In genomic region chr12:24073170-24073810, GRCh38 we compare ENCODE assay signal across 7 cellular contexts.
"Had no signal": no experiment of that assay in that cellular context is flagged by ENCODE, and none has a peak within 500 bp of the region (broad histone marks: within the 10 kb centered on the region; RNA-seq: fewer than 3 reads in every experiment).

No MANE protein-coding gene starts in this region.

- H3K4me3 ChIP-seq: GM23338 had no signal

- DNase-seq: H9, HCEC 1CT, KBM-7 had no signal

- H3K27ac ChIP-seq: HL-60, KMS-11 had no signal

- ATAC-seq: GM23338, HepG2 had no signal
